12 cellular contexts compared by ENCODE assay signal in the genomic region with DNA sequence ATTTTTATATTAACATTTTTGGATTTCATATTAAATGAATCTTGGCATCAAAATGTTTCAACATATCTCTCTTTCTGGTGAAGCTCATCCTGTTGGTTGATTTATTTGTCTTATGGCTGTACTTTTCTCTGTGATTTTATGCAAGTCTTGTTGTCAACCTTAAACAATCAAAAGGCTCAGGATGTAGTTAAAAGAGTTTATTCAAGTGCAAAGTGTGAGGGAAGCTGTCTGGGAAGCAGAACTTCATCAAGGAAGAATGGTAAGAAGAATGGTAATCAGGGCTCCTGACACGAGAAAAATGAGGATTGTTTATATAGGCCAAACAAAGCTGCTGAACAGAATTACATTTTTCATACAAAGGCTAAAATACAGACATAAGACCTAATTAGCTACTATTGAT. TPM values are rescaled to one million over a fixed set of nuclear protein-coding genes. Genes with fewer than 3 reads are reported as not detected.
"Had no signal": no experiment of that assay in that cellular context is flagged by ENCODE, and none has a peak within 500 bp of the region (broad histone marks: within the 10 kb centered on the region; RNA-seq: fewer than 3 reads in every experiment).

No MANE protein-coding gene starts in this region.

RNA-seq across cellular contexts. Expression of gene TSPY2, which starts 29.0 kb away (rescaled TPM):
- total RNA-seq: activated CD4-positive, alpha-beta memory T cell treated with anti-CD3 and anti-CD28 coated beads, Interleukin-2, amount 10 ng/mL, durations not matched to agents 7 days and 5 days; activated CD4-positive, alpha-beta T cell treated with anti-CD3 and anti-CD28 coated beads for 36 hours; activated CD4-positive, alpha-beta T cell treated with anti-CD3 and anti-CD28 coated beads, Interleukin-2, amount 10 ng/mL, durations not matched to agents 7 days and 5 days; activated CD8-positive, alpha-beta memory T cell treated with anti-CD3 and anti-CD28 coated beads, Interleukin-2, amount 10 ng/mL, durations not matched to agents 7 days and 5 days; activated CD8-positive, alpha-beta T cell treated with anti-CD3 and anti-CD28 coated beads, Interleukin-2, amount 10 ng/mL, durations not matched to agents 7 days and 5 days; activated naive CD8-positive, alpha-beta T cell treated with anti-CD3 and anti-CD28 coated beads, Interleukin-2, amount 10 ng/mL, durations not matched to agents 7 days and 5 days; activated T-helper 2 cell treated with anti-CD3 and anti-CD28 coated beads, Interferon-gamma antibody, Interleukin-2, Interleukin-4, amounts not matched to agents 10 μg/mL and 5 μg/mL and 100 μg/mL, durations not matched to agents 14 hours and 24 hours and 36 hours; ascending aorta; bronchial epithelial cell; cardiac muscle cell; chondrocyte had no signal
- polyA plus RNA-seq: adipose tissue, cardiac muscle cell had no signal
